35 cellular contexts compared by ENCODE assay signal in genomic region chr12:18375583-18375982, GRCh38.
"Had no signal": no experiment of that assay in that cellular context is flagged by ENCODE, and none has a peak within 500 bp of the region (broad histone marks: within the 10 kb centered on the region; RNA-seq: fewer than 3 reads in every experiment).

No MANE protein-coding gene starts in this region.

- H3K27ac ChIP-seq: KMS-11 had no signal

- H3K36me3 ChIP-seq: MG63 had no signal

- DNase-seq: Karpas-422, Kasumi-1, KG1, MG63, MM.1S, MV-4-11, NCI-H1048, NCI-H1092, NCI-H1092 treated with DMSO at 0.1 percent for 48 hours, NCI-H1105, NCI-H1105 treated with DMSO at 0.1 percent for 48 hours, NCI-H1417, NCI-H1417 treated with DMSO at 0.1 percent for 48 hours, NCI-H1436, NCI-H1436 treated with DMSO at 0.1 percent for 48 hours, NCI-H146, NCI-H1694, NCI-H1694 treated with DMSO at 0.1 percent for 48 hours, NCI-H187, NCI-H187 treated with DMSO at 0.1 percent for 48 hours, NCI-H1930, NCI-H2029, NCI-H2029 treated with DMSO at 0.1 percent for 48 hours, NCI-H2081, NCI-H2081 treated with DMSO at 0.1 percent for 48 hours, NCI-H2107, NCI-H2171, NCI-H2171 treated with DMSO at 0.1 percent for 48 hours, NCI-H2227 treated with DMSO at 0.1 percent for 48 hours, NCI-H226, NCI-H345, NCI-H446, NCI-H446 treated with DMSO at 0.1 percent for 48 hours, NCI-H510A had no signal

- H3K4me3 ChIP-seq: MG63 had no signal

- H3K27me3 ChIP-seq: MG63 had no signal
